In the genomic region with DNA sequence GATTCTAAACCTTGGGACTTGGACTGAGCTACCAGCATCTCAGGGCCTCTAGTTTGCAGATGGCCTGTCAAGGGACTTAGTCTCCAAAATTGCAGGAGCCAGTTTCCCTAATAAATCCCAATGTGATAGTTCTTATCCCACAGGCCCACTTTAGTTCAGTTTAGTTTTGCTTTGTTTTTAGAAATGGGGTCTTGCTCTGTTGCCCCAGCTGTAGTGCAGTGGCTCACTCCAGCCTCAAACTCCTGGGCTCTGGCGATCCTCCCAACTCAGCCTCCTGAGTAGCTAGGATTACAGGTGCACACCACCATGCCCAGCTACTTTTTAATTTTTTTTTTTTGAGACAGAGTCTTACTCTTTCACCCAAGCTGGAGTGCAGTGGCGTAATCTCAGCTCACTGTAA, we compare ENCODE assay signal across 19 cellular contexts.
"Had no signal": no experiment of that assay in that cellular context is flagged by ENCODE, and none has a peak within 500 bp of the region (broad histone marks: within the 10 kb centered on the region; RNA-seq: fewer than 3 reads in every experiment).

No MANE protein-coding gene starts in this region.

- H3K27me3 ChIP-seq: adrenal gland, gastrocnemius medialis, pancreas, stomach had no signal

- H3K27ac Mint-ChIP-seq: activated T-helper 17 cell treated with anti-CD3 and anti-CD28 coated beads, Interleukin-2, amount 50 U/mL, for 72 hours; stimulated activated effector memory CD8-positive, alpha-beta T cell treated with anti-CD3 and anti-CD28 coated beads, Interleukin-12 subunit alpha, Interleukin-12 subunit beta, amount 100 ng/mL, for 72 hours had no signal

- H3K9me3 ChIP-seq: adrenal gland, gastrocnemius medialis, pancreas, stomach had no signal

- H3K27ac ChIP-seq: adrenal gland, gastrocnemius medialis, pancreas, stomach had no signal

- H3K36me3 ChIP-seq: adrenal gland, gastrocnemius medialis, pancreas, stomach had no signal

- DNase-seq: activated CD4-positive, alpha-beta T cell treated with anti-CD3 and anti-CD28 coated beads, Interleukin-2, amount 50 U/mL, for 4 hours; activated CD4-positive, CD25-positive, alpha-beta regulatory T cell treated with anti-CD3 and anti-CD28 coated beads, Interleukin-2, amount 50 U/mL, for 72 hours; activated naive CD4-positive, alpha-beta T cell; adrenal gland; cerebellar nuclear complex; effector CD4-positive, alpha-beta T cell; gastrocnemius medialis; head of caudate nucleus; kidney; pancreas; stimulated activated CD4-positive, alpha-beta T cell treated with anti-CD3 and anti-CD28 coated beads, Interleukin-4, amount 100 ng/mL, for 24 hours; stomach; trophoblast cell had no signal

- H3K4me3 Mint-ChIP-seq: activated T-helper 17 cell treated with anti-CD3 and anti-CD28 coated beads, Interleukin-2, amount 50 U/mL, for 72 hours; stimulated activated effector memory CD8-positive, alpha-beta T cell treated with anti-CD3 and anti-CD28 coated beads, Interleukin-12 subunit alpha, Interleukin-12 subunit beta, amount 100 ng/mL, for 72 hours had no signal

- H3K4me3 ChIP-seq: adrenal gland, gastrocnemius medialis, lung, pancreas, smooth muscle cell, stomach had no signal

- H3K27me3 Mint-ChIP-seq: activated T-helper 17 cell treated with anti-CD3 and anti-CD28 coated beads, Interleukin-2, amount 50 U/mL, for 72 hours had no signal

- H3K9me3 Mint-ChIP-seq: activated T-helper 17 cell treated with anti-CD3 and anti-CD28 coated beads, Interleukin-2, amount 50 U/mL, for 72 hours; stimulated activated effector memory CD8-positive, alpha-beta T cell treated with anti-CD3 and anti-CD28 coated beads, Interleukin-12 subunit alpha, Interleukin-12 subunit beta, amount 100 ng/mL, for 72 hours had no signal

- ATAC-seq: activated T-helper 17 cell treated with anti-CD3 and anti-CD28 coated beads, Interleukin-2, amount 50 U/mL, for 72 hours; gastrocnemius medialis; left lobe of liver; pancreas; sciatic nerve; stimulated activated effector memory CD8-positive, alpha-beta T cell treated with anti-CD3 and anti-CD28 coated beads, Interleukin-12 subunit alpha, Interleukin-12 subunit beta, amount 100 ng/mL, for 72 hours had no signal
